ENCODE assay signal across 23 cellular contexts in genomic region chr11:118799372-118799771, GRCh38. TPM values are rescaled to one million over a fixed set of nuclear protein-coding genes. Genes with fewer than 3 reads are reported as not detected.
DNase-seq lines count a peak whose midpoint lies in the region; ATAC-seq, FAIRE-seq and TF ChIP-seq lines count a peak whose summit lies in the region.
"Had no signal": no experiment of that assay in that cellular context is flagged by ENCODE, and none has a peak within 500 bp of the region (broad histone marks: within the 10 kb centered on the region; RNA-seq: fewer than 3 reads in every experiment).

No MANE protein-coding gene starts in this region.

- H3K4me2 ChIP-seq in HCT116 (ENCODE audit: low read length) (no peak overlapping the region), K562 (ENCODE audit: insufficient read depth, low read length) (no peak overlapping the region)
- H3K4me2 ChIP-seq: A549 had no signal

- TF ChIP-seq RAD21 in HCT116 (IDR thresholded peaks at IDR 0.05; ENCODE audit: low read depth) (no peak), K562 (CRISPR knock-in tag; conservative IDR thresholded peaks at IDR 0.05 in 1 of 2, IDR thresholded peaks at IDR 0.05 in 1 of 2) (no peak)

- TF ChIP-seq POLR2A in HCT116 (IDR thresholded peaks at IDR 0.05; ENCODE audit: borderline replicate concordance, extremely low read depth, insufficient read depth, insufficient read length) (no peak), K562 (conservative IDR thresholded peaks at IDR 0.05) (no peak)

- no peaks in the 10 kb centered on the region for H3K9me2 ChIP-seq in HCT116 (ENCODE audit: insufficient read depth)

- H4K20me1 ChIP-seq in HCT116 (ENCODE audit: insufficient read depth) (no peaks in the 10 kb centered on the region), K562 (replicated peaks; ENCODE audit: control insufficient read depth, insufficient read depth, low read length) (no peaks in the 10 kb centered on the region)
- H4K20me1 ChIP-seq: BLaER1 treated with 17β-estradiol and CSF1 and Interleukin-3, amounts not matched to agents 10 nM and 100 nM had no signal

- peaks cover 2 to 5% (median 4%) of the 10 kb centered on the region in 4 donors for H3K4me1 Mint-ChIP-seq in CD4-positive, CD25-positive, alpha-beta regulatory T cell

- FAIRE-seq in K562 (lab: Jason Lieb, UNC): no peak
- FAIRE-seq: A549, G401.6, GM12892, H1 had no signal

- H3K27me3 Mint-ChIP-seq in CD4-positive, CD25-positive, alpha-beta regulatory T cell: peaks cover 5% of the 10 kb centered on the region

- no peaks in the 10 kb centered on the region for H3K9me3 Mint-ChIP-seq in CD4-positive, CD25-positive, alpha-beta regulatory T cell
- H3K9me3 Mint-ChIP-seq: CD14-positive monocyte had no signal

- no peak for ATAC-seq in CD4-positive, CD25-positive, alpha-beta regulatory T cell (ENCODE audit: low read depth in 2 of 2)
- no peak for ATAC-seq in HCT116
- ATAC-seq in K562: no peak
- ATAC-seq in GM19463 (IDR thresholded peaks at IDR 0.05; ENCODE audit: unreplicated experiment): no peak
- ATAC-seq: A549 had no signal

- POLR2A ChIA-PET in HCT116 (lab: Charles Lee): interaction anchor here (1.0 kb wide), 1 partner anchor 9 kb away, joined by 4 read pairs; no protein-coding TSS in a partner anchor
- POLR2A ChIA-PET in K562 (lab: Yijun Ruan, JAX): interaction anchor here (0.8 to 2.4 kb wide), 4 partner anchors 9 to 90 kb away, joined by 3 to 19 read pairs (median 4); partner anchors contain the start of gene DDX6

- H3K4me1 ChIP-seq in CD4-positive, CD25-positive, alpha-beta regulatory T cell (ENCODE audit: control insufficient read depth, insufficient read depth, low read length, poor library complexity, severe bottlenecking): no peaks in the 10 kb centered on the region
- H3K4me1 ChIP-seq in HCT116 (ENCODE audit: control insufficient read depth in 1 of 2, insufficient read depth in 2 of 2, low read length in 2 of 2): no peaks in the 10 kb centered on the region
- H3K4me1 ChIP-seq in K562 (replicated peaks in 1 of 2; ENCODE audit: control insufficient read depth in 2 of 2, insufficient read depth in 2 of 2, low read length in 2 of 2): no peaks in the 10 kb centered on the region
- H3K4me1 ChIP-seq: A549, BE2C, Caco-2 had no signal

- RAD21 ChIA-PET in HCT116 (lab: Charles Lee; ENCODE audit: low non-redundant PET in 1 of 2, low total read pairs in 2 of 2, uncharacterized antibody in 2 of 2, unreplicated experiment in 2 of 2): no interaction called here

- no peaks in the 10 kb centered on the region for H3K36me3 Mint-ChIP-seq in CD4-positive, CD25-positive, alpha-beta regulatory T cell
- H3K36me3 Mint-ChIP-seq: CD14-positive monocyte; CD4-positive, alpha-beta memory T cell had no signal

- no peaks in the 10 kb centered on the region for H3K27me3 ChIP-seq in CD4-positive, CD25-positive, alpha-beta regulatory T cell (ENCODE audit: control insufficient read depth, insufficient read depth, low read length)
- H3K27me3 ChIP-seq in HCT116 (ENCODE audit: insufficient read depth, low read length) (no peaks in the 10 kb centered on the region), K562 (ENCODE audit: control insufficient read depth in 2 of 2, insufficient read depth in 2 of 2, low read length in 2 of 2) (no peaks in the 10 kb centered on the region)
- H3K27me3 ChIP-seq: BE2C; BLaER1 treated with 17β-estradiol and CSF1 and Interleukin-3, amounts not matched to agents 10 nM and 100 nM had no signal

- intact Hi-C loops in HCT116 (cut with micrococcal nuclease) (no loop called here), K562 (cut with micrococcal nuclease) (no loop called here)

- H3K4me3 Mint-ChIP-seq in CD4-positive, CD25-positive, alpha-beta regulatory T cell: peak overlapping the region in 1 of 4 donors; percentile 21
- H3K4me3 Mint-ChIP-seq: CD14-positive monocyte; CD4-positive, alpha-beta memory T cell had no signal

- H2AFZ ChIP-seq in HCT116 (ENCODE audit: low read depth, low read length, poor library complexity, severe bottlenecking): peak overlapping the region; percentile 3
- no peak overlapping the region for H2AFZ ChIP-seq in K562 (ENCODE audit: low read depth, low read length)
- H2AFZ ChIP-seq: GM23248 had no signal

- H3K9me1 ChIP-seq in K562 (ENCODE audit: control insufficient read depth, insufficient read depth, low read length): no peaks in the 10 kb centered on the region

- CTCF ChIA-PET in HCT116 (lab: Charles Lee): no interaction called here
- CTCF ChIA-PET in K562 (lab: Yijun Ruan, JAX; ENCODE audit: low intra/inter-chr PET ratio): interaction anchor here (0.5 kb wide), 1 partner anchor 485 kb away, joined by 3 read pairs; no protein-coding TSS in a partner anchor

- H3K9me3 ChIP-seq in CD4-positive, CD25-positive, alpha-beta regulatory T cell (ENCODE audit: control insufficient read depth in 2 of 2, low read length in 2 of 2): no peaks in the 10 kb centered on the region
- no peaks in the 10 kb centered on the region for H3K9me3 ChIP-seq in HCT116 (ENCODE audit: control insufficient read depth in 1 of 2, insufficient read depth in 1 of 2, low read depth in 1 of 2, low read length in 2 of 2)
- no peaks in the 10 kb centered on the region for H3K9me3 ChIP-seq in K562 (replicated peaks; ENCODE audit: control insufficient read depth, insufficient read depth, low read depth, low read length)
- H3K9me3 ChIP-seq: A549; BE2C; BLaER1 treated with 17β-estradiol and CSF1 and Interleukin-3, amounts not matched to agents 10 nM and 100 nM; Caco-2 had no signal

- H3K4me3 ChIP-seq in CD4-positive, CD25-positive, alpha-beta regulatory T cell (ENCODE audit: low read depth, low read length): no peak overlapping the region
- H3K4me3 ChIP-seq in HCT116 (replicated peaks in 1 of 2; ENCODE audit: low read depth in 1 of 2, low read length in 2 of 2) (no peak overlapping the region), K562 (no peak overlapping the region)
- H3K4me3 ChIP-seq: A549; BLaER1 treated with 17β-estradiol and CSF1 and Interleukin-3, amounts not matched to agents 10 nM and 100 nM; GM23248 had no signal

- H3K9ac ChIP-seq in HCT116 (ENCODE audit: low read length) (no peak overlapping the region), K562 (ENCODE audit: insufficient read depth in 1 of 2, low read depth in 2 of 2, low read length in 2 of 2) (no peak overlapping the region)
- H3K9ac ChIP-seq: BLaER1 treated with 17β-estradiol and CSF1 and Interleukin-3, amounts not matched to agents 10 nM and 100 nM; GM23248 had no signal

- no peak for TF ChIP-seq EP300 in K562 (IDR thresholded peaks at IDR 0.05; ENCODE audit: low read length)

- no peak overlapping the region for H3K27ac ChIP-seq in CD4-positive, CD25-positive, alpha-beta regulatory T cell (ENCODE audit: insufficient read depth, low read length, poor library complexity, severe bottlenecking)
- H3K27ac ChIP-seq in HCT116 (ENCODE audit: low read depth, low read length): no peak overlapping the region
- H3K27ac ChIP-seq in K562 (ENCODE audit: extremely low read depth, low read depth, low read length): no peak overlapping the region
- H3K27ac ChIP-seq: A549; BLaER1 treated with 17β-estradiol and CSF1 and Interleukin-3, amounts not matched to agents 10 nM and 100 nM; GM23248 had no signal

- no peak for DNase-seq in CD4-positive, CD25-positive, alpha-beta regulatory T cell
- no peak for DNase-seq in HCT116 (ENCODE audit: low read depth, low spot score)
- DNase-seq in K562 (ENCODE audit: extremely low read depth in 1 of 4, low spot score in 3 of 4): no peak
- no peak for DNase-seq in NCI-H1092 treated with DMSO at 0.1 percent for 48 hours (lab: John Stamatoyannopoulos, UW)
- DNase-seq in activated T-cell treated with anti-CD3 and anti-CD28 coated beads, Interleukin-2, amount 50 U/mL, for 48 hours: no peak
- DNase-seq: 8988T; ACHN; AML-193; BE2C; Caco-2; CD4-positive, alpha-beta memory T cell; DMS153; DND-41; GM23248; H7; HCEC 1CT had no signal

- BruUV-seq in HCT116 (replicated peaks; lab: Mats Ljungman, UMichigan) (no TSS peak), K562 (replicated peaks; lab: Mats Ljungman, UMichigan) (no TSS peak)

- in situ Hi-C loops in K562 (cut with MboI): no loop called here

- H3K36me3 ChIP-seq in CD4-positive, CD25-positive, alpha-beta regulatory T cell (ENCODE audit: control insufficient read depth, insufficient read depth, low read length): no peaks in the 10 kb centered on the region
- H3K36me3 ChIP-seq in HCT116 (ENCODE audit: control insufficient read depth in 1 of 2, insufficient read depth in 2 of 2, low read length in 2 of 2): no peaks in the 10 kb centered on the region
- H3K36me3 ChIP-seq in K562 (ENCODE audit: control insufficient read depth, insufficient read depth, low read length): no peaks in the 10 kb centered on the region
- H3K36me3 ChIP-seq: BE2C; BLaER1 treated with 17β-estradiol and CSF1 and Interleukin-3, amounts not matched to agents 10 nM and 100 nM had no signal

- H3K79me2 ChIP-seq in HCT116 (ENCODE audit: insufficient read depth, low read length): no peaks in the 10 kb centered on the region
- no peaks in the 10 kb centered on the region for H3K79me2 ChIP-seq in K562 (ENCODE audit: control insufficient read depth, insufficient read depth, low read length)

- peak overlapping the region; percentile 1 to 56 (median 26) for H3K27ac Mint-ChIP-seq in CD4-positive, CD25-positive, alpha-beta regulatory T cell
- H3K27ac Mint-ChIP-seq: CD14-positive monocyte had no signal

- no peak for TF ChIP-seq CTCF in HCT116 (IDR thresholded peaks at IDR 0.05 in 2 of 3, conservative IDR thresholded peaks at IDR 0.05 in 1 of 3; ENCODE audit: borderline replicate concordance in 1 of 3, insufficient read depth in 1 of 3, low read depth in 2 of 3, low read length in 2 of 3)
- no peak for TF ChIP-seq CTCF in K562 (IDR thresholded peaks at IDR 0.05 in 2 of 3, conservative IDR thresholded peaks at IDR 0.05 in 1 of 3; ENCODE audit: insufficient read depth in 2 of 3, low read depth in 1 of 3, low read length in 3 of 3)

RNA-seq across cellular contexts. Expression of gene DDX6, which starts 8.4 kb away (rescaled TPM):
- 293 TPM for total RNA-seq in CD4-positive, CD25-positive, alpha-beta regulatory T cell
- polyA plus RNA-seq in CD4-positive, CD25-positive, alpha-beta regulatory T cell: 100 to 1,000 TPM in 1 of 4 donors, 10 to 100 TPM in 3; 79.0 to 103 (median 94.6) TPM
- total RNA-seq in HCT116 (2021; ENCODE audit: unreplicated experiment): 150 TPM
- 25.0 and 29.6 TPM in 2 replicates for polyA plus RNA-seq in HCT116 (2012)
- total RNA-seq in K562 (2011; cell fraction: chromatin; rRNA removed; ENCODE audit: low replicate concordance): 109 and 203 TPM in 2 replicates
- 59.6 and 63.2 TPM in 2 replicates for total RNA-seq in K562 (2011; cell fraction: nucleolus; rRNA removed)
- total RNA-seq in K562 (2011; cell fraction: nucleoplasm; rRNA removed): 92.8 and 138 TPM in 2 replicates
- 37.5 and 37.7 TPM in 2 replicates for total RNA-seq in K562 (2014; rRNA removed)
- 76.6 and 85.4 TPM in 2 replicates for total RNA-seq in K562 (2014; rRNA removed; fragmentation: Illumina TruSeq; extraction: Trizol)
- total RNA-seq in K562 (2015; rRNA removed; fragmentation: Illumina TruSeq; extraction: Trizol): 56.8 and 62.6 TPM in 2 replicates
- 87.9 and 102 TPM in 2 replicates for total RNA-seq in K562 (2021)
- 55.3 and 65.6 TPM in 2 replicates for polyA plus RNA-seq in K562 (2011; rRNA removed)
- 12.6 and 25.4 TPM in 2 replicates for polyA plus RNA-seq in K562 (2011; cell fraction: cytosol; rRNA removed)
- polyA plus RNA-seq in K562 (2011; cell fraction: nucleus; rRNA removed): 16.3 and 23.1 TPM in 2 replicates
- 25.0 and 35.6 TPM in 2 replicates for polyA plus RNA-seq in K562 (2012)
- 54.3 and 58.2 TPM in 2 replicates for polyA plus RNA-seq in K562 (2014; fragmentation: Illumina TruSeq; extraction: Trizol)
- polyA plus RNA-seq in K562 (2014; fragmentation: Nextera tagmentation; extraction: Ambion mirVana): 10 to 100 TPM in 1 of 2 experiments, 1 to 10 TPM in 1; 10.0 to 15.5 TPM
- polyA plus RNA-seq in K562 (2014; rRNA removed): 24.6 and 27.4 TPM in 2 replicates
- polyA minus RNA-seq in K562 (2011; rRNA and poly(A)+ RNA removed): 261 and 264 TPM in 2 replicates
- 49.8 and 75.0 TPM in 2 replicates for polyA minus RNA-seq in K562 (2011; cell fraction: cytosol; rRNA and poly(A)+ RNA removed)
- polyA minus RNA-seq in K562 (2011; cell fraction: nucleus; rRNA and poly(A)+ RNA removed): 30.6 and 61.4 TPM in 2 replicates
